ENCODE assay signal across 25 cellular contexts in the genomic region with DNA sequence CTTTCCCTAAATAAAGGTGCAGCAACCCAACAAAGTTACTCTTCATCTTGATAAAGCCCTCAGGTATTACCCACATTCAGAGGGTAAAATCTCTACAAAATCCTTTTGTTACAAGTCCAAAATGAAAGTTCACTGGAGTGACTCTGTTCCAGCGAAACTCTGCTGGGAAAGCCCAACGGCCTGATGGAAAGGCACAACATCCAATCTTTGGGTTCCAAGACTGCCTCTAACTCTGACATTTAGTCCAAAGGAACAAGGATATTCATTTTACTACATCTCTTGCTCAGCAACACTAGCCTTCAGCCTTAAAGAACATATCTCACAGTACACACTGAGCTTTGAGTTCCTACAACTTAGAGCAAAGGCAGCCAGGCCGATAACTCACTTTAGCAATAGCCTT. TPM values are rescaled to one million over a fixed set of nuclear protein-coding genes. Genes with fewer than 3 reads are reported as not detected.
DNase-seq lines count a peak whose midpoint lies in the region; TF ChIP-seq lines count a peak whose summit lies in the region.
"Had no signal": no experiment of that assay in that cellular context is flagged by ENCODE, and none has a peak within 500 bp of the region (broad histone marks: within the 10 kb centered on the region; RNA-seq: fewer than 3 reads in every experiment).

No MANE protein-coding gene starts in this region.

- intact Hi-C loops in adrenal gland (cut with DNase I), result no loop called here
- intact Hi-C loops in ascending aorta (cut with DNase I), result loop anchor here (5.0 kb wide), 1 partner anchor 83 kb away; no protein-coding TSS in a partner anchor

- no peak overlapping the region for H3K27ac ChIP-seq in H9 (ENCODE audit: insufficient read length, low read depth, low read length)
- H3K27ac ChIP-seq in adrenal gland, result peak overlapping the region; percentile 62 to 89 (median 80)
- H3K27ac ChIP-seq in mesenchymal stem cell (ENCODE audit: low read length, poor library complexity, severe bottlenecking), result no peak overlapping the region
- H3K27ac ChIP-seq in subcutaneous abdominal adipose tissue (ENCODE audit: low read depth, low read length), result peak overlapping the region; percentile 95
- peak overlapping the region in 1 of 2 donors; percentile 76 for H3K27ac ChIP-seq in ascending aorta
- H3K27ac ChIP-seq: RWPE1 had no signal

- no peak overlapping the region for H2BK20ac ChIP-seq in H9 (ENCODE audit: low read depth, low read length, poor library complexity, severe bottlenecking)

- H3K4me3 ChIP-seq in adrenal gland, result no peak overlapping the region
- H3K4me3 ChIP-seq in mesenchymal stem cell (ENCODE audit: insufficient read depth in 1 of 2, low read depth in 1 of 2, low read length in 2 of 2), result no peak overlapping the region
- peak overlapping the region in 1 of 5 donors; percentile 1 for H3K4me3 ChIP-seq in subcutaneous abdominal adipose tissue (ENCODE audit: low read depth in 1 of 5, low read length in 5 of 5)
- no peak overlapping the region for H3K4me3 ChIP-seq in ascending aorta
- H3K4me3 ChIP-seq: spleen had no signal

- H2AK5ac ChIP-seq in H9 (ENCODE audit: insufficient read length, low read length) (no peak overlapping the region), mesenchymal stem cell (ENCODE audit: low read length, severe bottlenecking) (no peak overlapping the region)

- no peak overlapping the region for H2AFZ ChIP-seq in H9 (ENCODE audit: low read length)
- H2AFZ ChIP-seq in mesenchymal stem cell (ENCODE audit: low read depth, low read length), result no peak overlapping the region

- no peaks in the 10 kb centered on the region for H3K36me3 Mint-ChIP-seq in H9 (ENCODE audit: insufficient read depth in 1 of 3, low read depth in 3 of 3)
- H3K36me3 Mint-ChIP-seq: memory B cell had no signal

- no peak overlapping the region for H3K4me3 Mint-ChIP-seq in H9
- H3K4me3 Mint-ChIP-seq: activated B cell treated with CpG ODN at 0.5 μM for 24 hours; activated CD8-positive, alpha-beta memory T cell treated with anti-CD3 and anti-CD28 coated beads, Interleukin-2, amount 10 ng/mL, durations not matched to agents 7 days and 5 days; brain; memory B cell had no signal

- H2BK120ac ChIP-seq in H9 (ENCODE audit: low read depth, low read length, poor library complexity, severe bottlenecking) (no peak overlapping the region), mesenchymal stem cell (ENCODE audit: low read depth, low read length) (no peak overlapping the region)

- no peak for TF ChIP-seq POLR2A in adrenal gland (IDR thresholded peaks at IDR 0.05)

- no peaks in the 10 kb centered on the region for H3K27me3 Mint-ChIP-seq in H9 (ENCODE audit: low read depth)
- H3K27me3 Mint-ChIP-seq: activated B cell treated with CpG ODN at 0.5 μM for 24 hours; activated CD8-positive, alpha-beta memory T cell treated with anti-CD3 and anti-CD28 coated beads, Interleukin-2, amount 10 ng/mL, durations not matched to agents 7 days and 5 days had no signal

- no peaks in the 10 kb centered on the region for H4K20me1 ChIP-seq in H9 (ENCODE audit: control insufficient read depth, insufficient read depth, insufficient read length)

- H2BK15ac ChIP-seq in H9 (ENCODE audit: low read depth, low read length) (no peak overlapping the region), mesenchymal stem cell (ENCODE audit: low read depth, poor library complexity, severe bottlenecking) (no peak overlapping the region)

- H3K4me1 ChIP-seq in H9 (ENCODE audit: insufficient read depth, low read length) (no peaks in the 10 kb centered on the region), adrenal gland (replicated peaks in 1 of 2) (peaks cover 32 to 72% of the 10 kb centered on the region in 2 donors), mesenchymal stem cell (ENCODE audit: control insufficient read depth, insufficient read depth, low read depth, low read length) (peaks cover 1% of the 10 kb centered on the region), subcutaneous abdominal adipose tissue (ENCODE audit: control insufficient read depth in 5 of 5, insufficient read depth in 5 of 5, low read length in 5 of 5) (peaks cover 7 to 35% (median 24%) of the 10 kb centered on the region in 5 donors), ascending aorta (peaks cover 9 to 22% of the 10 kb centered on the region in 2 donors)
- H3K4me1 ChIP-seq: Caco-2 had no signal

- no peaks in the 10 kb centered on the region for H3K9me3 Mint-ChIP-seq in H9
- H3K9me3 Mint-ChIP-seq: activated B cell treated with CpG ODN at 0.5 μM for 24 hours, memory B cell had no signal

- H3K27ac Mint-ChIP-seq in H9, result no peak overlapping the region; a peak in 1 of 7 replicates
- H3K27ac Mint-ChIP-seq: activated B cell treated with CpG ODN at 0.5 μM for 24 hours; activated CD8-positive, alpha-beta memory T cell treated with anti-CD3 and anti-CD28 coated beads, Interleukin-2, amount 10 ng/mL, durations not matched to agents 7 days and 5 days; memory B cell had no signal

- no peak overlapping the region for H2BK5ac ChIP-seq in H9 (ENCODE audit: insufficient read length, low read length)
- H2BK5ac ChIP-seq in mesenchymal stem cell (ENCODE audit: low read depth, low read length, poor library complexity, severe bottlenecking), result no peak overlapping the region

- no peak overlapping the region for H4K5ac ChIP-seq in H9 (ENCODE audit: insufficient read length, low read depth, low read length)

- no peaks in the 10 kb centered on the region for H3K27me3 ChIP-seq in H9 (ENCODE audit: insufficient read depth, low read length)
- no peaks in the 10 kb centered on the region for H3K27me3 ChIP-seq in adrenal gland
- H3K27me3 ChIP-seq in mesenchymal stem cell (ENCODE audit: control insufficient read depth in 1 of 2, insufficient read depth in 1 of 2, low read length in 2 of 2), result no peaks in the 10 kb centered on the region
- H3K27me3 ChIP-seq in subcutaneous abdominal adipose tissue (ENCODE audit: control insufficient read depth in 5 of 5, insufficient read depth in 4 of 5, low read length in 5 of 5), result no peaks in the 10 kb centered on the region
- no peaks in the 10 kb centered on the region for H3K27me3 ChIP-seq in ascending aorta
- H3K27me3 ChIP-seq: spleen had no signal

- H3K56ac ChIP-seq in H9 (ENCODE audit: insufficient read length, low read depth, low read length), result peak overlapping the region; percentile 62

- H3K18ac ChIP-seq in H9 (ENCODE audit: insufficient read length, low read depth, low read length) (no peak overlapping the region), mesenchymal stem cell (ENCODE audit: low read depth in 1 of 2, low read length in 2 of 2) (peak overlapping the region in 1 of 2 experiments; percentile 12)

- H4K91ac ChIP-seq in H9 (ENCODE audit: insufficient read length, low read depth, low read length) (no peak overlapping the region), mesenchymal stem cell (ENCODE audit: low read length) (no peak overlapping the region)

- H3K9ac ChIP-seq in H9 (ENCODE audit: extremely low read depth, insufficient read length, low read length) (no peak overlapping the region), mesenchymal stem cell (ENCODE audit: low read length) (peak overlapping the region; percentile 72), subcutaneous abdominal adipose tissue (ENCODE audit: low read length in 5 of 5) (no peak overlapping the region)

- H2BK12ac ChIP-seq in H9 (ENCODE audit: insufficient read length, low read depth, low read length), result no peak overlapping the region
- no peak overlapping the region for H2BK12ac ChIP-seq in mesenchymal stem cell (ENCODE audit: low read length in 2 of 2)

- no peak overlapping the region for H3K4me2 ChIP-seq in H9 (ENCODE audit: insufficient read depth, insufficient read length, low read length)
- H3K4me2 ChIP-seq in mesenchymal stem cell (ENCODE audit: low read length, poor library complexity, severe bottlenecking), result no peak overlapping the region

- peaks cover 6% of the 10 kb centered on the region in 2 experiments for H3K4me1 Mint-ChIP-seq in H9
- H3K4me1 Mint-ChIP-seq: activated B cell treated with CpG ODN at 0.5 μM for 24 hours, memory B cell had no signal

- H3K4ac ChIP-seq in H9 (ENCODE audit: low read depth, low read length) (no peak overlapping the region), mesenchymal stem cell (ENCODE audit: low read depth in 1 of 2, low read length in 2 of 2) (no peak overlapping the region)

- WGBS in H9 (ENCODE audit: extremely low coverage, insufficient read length, low lambda C conversion rate), result no CpG with 5 or more reads among the region's 3 CpGs
- 75 to 88% (median 85%) methylated on average over 3 of the region's 3 CpGs for WGBS in adrenal gland, 4 donors
- WGBS in mesenchymal stem cell, result 95% methylated on average over 3 of the region's 3 CpGs

- no peak overlapping the region for H3T11ph ChIP-seq in H9 (ENCODE audit: low read length)

- no peaks in the 10 kb centered on the region for H3K9me3 ChIP-seq in H9 (ENCODE audit: control insufficient read depth, low read depth, low read length)
- no peaks in the 10 kb centered on the region for H3K9me3 ChIP-seq in adrenal gland (replicated peaks in 1 of 3)
- H3K9me3 ChIP-seq in mesenchymal stem cell (ENCODE audit: control insufficient read depth, low read length), result no peaks in the 10 kb centered on the region
- peaks cover 0 to 5% (median 0%) of the 10 kb centered on the region in 5 donors for H3K9me3 ChIP-seq in subcutaneous abdominal adipose tissue (ENCODE audit: control insufficient read depth in 5 of 5, low read length in 5 of 5)
- peaks cover 0 to 8% of the 10 kb centered on the region in 2 donors for H3K9me3 ChIP-seq in ascending aorta
- H3K9me3 ChIP-seq: Caco-2, spleen had no signal

- H3K14ac ChIP-seq in H9 (ENCODE audit: insufficient read depth, low read length), result no peak overlapping the region
- H3K14ac ChIP-seq in mesenchymal stem cell (ENCODE audit: low read length in 2 of 2), result no peak overlapping the region

- H3K79me1 ChIP-seq in H9 (ENCODE audit: insufficient read depth, low read depth, low read length, poor library complexity, severe bottlenecking), result no peaks in the 10 kb centered on the region
- peaks cover 24% of the 10 kb centered on the region for H3K79me1 ChIP-seq in mesenchymal stem cell (replicated peaks; ENCODE audit: low read length, poor library complexity, severe bottlenecking)

- no peaks in the 10 kb centered on the region for H3K23me2 ChIP-seq in H9 (ENCODE audit: insufficient read length, low read depth, low read length, poor library complexity, severe bottlenecking)

- TF ChIP-seq CTCF in H9 (conservative IDR thresholded peaks at IDR 0.05) (no peak), adrenal gland (IDR thresholded peaks at IDR 0.05) (no peak), ascending aorta (IDR thresholded peaks at IDR 0.05) (no peak)

- H3K36me3 ChIP-seq in adrenal gland (replicated peaks in 1 of 2) (no peaks in the 10 kb centered on the region), mesenchymal stem cell (ENCODE audit: control insufficient read depth in 1 of 2, insufficient read depth in 2 of 2, low read depth in 1 of 2, low read length in 2 of 2) (peaks cover 0 to 48% of the 10 kb centered on the region in 2 experiments), subcutaneous abdominal adipose tissue (ENCODE audit: control insufficient read depth in 5 of 5, insufficient read depth in 5 of 5, low read length in 5 of 5) (no peaks in the 10 kb centered on the region), ascending aorta (no peaks in the 10 kb centered on the region)
- H3K36me3 ChIP-seq: spleen had no signal

- H3K23ac ChIP-seq in H9 (ENCODE audit: insufficient read length, low read depth, low read length) (no peak overlapping the region), mesenchymal stem cell (ENCODE audit: low read length in 2 of 2) (no peak overlapping the region)

- DNase-seq in H9 (no peak), adrenal gland (no peak), mesenchymal stem cell (no peak), ascending aorta (ENCODE audit: low spot score in 2 of 2) (no peak), kidney tubule cell (ENCODE audit: low spot score) (no peak)
- no peak for DNase-seq in stimulated activated CD4-positive, alpha-beta T cell treated with anti-CD3 and anti-CD28 coated beads, Interleukin-1b, Interleukin-23, amount 100 ng/mL, for 48 hours
- DNase-seq: activated B cell treated with CpG ODN at 0.5 μM for 24 hours; activated CD4-positive, alpha-beta T cell treated with anti-CD3 and anti-CD28 coated beads, Interleukin-2, amount 50 U/mL, for 1 hour; activated CD8-positive, alpha-beta memory T cell treated with anti-CD3 and anti-CD28 coated beads, Interleukin-2, amount 10 ng/mL, durations not matched to agents 7 days and 5 days; activated naive CD4-positive, alpha-beta T cell treated with Interleukin-2 at 50 U/mL for 16 hours; C1 segment of cervical spinal cord; Caco-2; DND-41; head of caudate nucleus; kidney glomerular epithelial cell; NCI-H1436; NCI-H2107; NCI-H82; spleen; stimulated activated CD4-positive, alpha-beta T cell treated with anti-CD3 and anti-CD28 coated beads, Interleukin-2, amount 100 ng/mL, for 48 hours; T-helper 1 cell had no signal

- H3K79me2 ChIP-seq in H9 (ENCODE audit: insufficient read depth, low read length), result no peaks in the 10 kb centered on the region

- H4K8ac ChIP-seq in H9 (replicated peaks; ENCODE audit: insufficient read length, low read depth, low read length) (peak overlapping the region; percentile 67), mesenchymal stem cell (ENCODE audit: low read length) (no peak overlapping the region)

RNA-seq across cellular contexts. Expression of gene TGFBR3, which starts 42.1 kb away (rescaled TPM):
- total RNA-seq in H9 (2021), result 2.4 and 3.6 TPM in 2 replicates
- total RNA-seq in adrenal gland, result 100 to 1,000 TPM in 7 of 8 donors, 10 to 100 TPM in 1; 95.5 to 340 (median 157) TPM
- 100 to 1,000 TPM in 1 of 3 donors, 10 to 100 TPM in 2; 13.9 to 141 (median 19.0) TPM for polyA plus RNA-seq in adrenal gland
- 10.0 TPM for polyA plus RNA-seq in mesenchymal stem cell (2013, experiment 1 of 2)
- 10.3 TPM for polyA plus RNA-seq in mesenchymal stem cell (2013, experiment 2 of 2)
- total RNA-seq in ascending aorta, result 127 TPM

Comparison
In these comparisons a context has a peak if more than half of its experiments do, and no peak if none do; other contexts are left out.
1. H3K27ac ChIP-seq: peak in adrenal gland (5 of 5) and subcutaneous abdominal adipose tissue (single experiment); none in H9 (single experiment) and mesenchymal stem cell (single experiment).
2. RNA of gene TGFBR3, which starts 42.1 kb away (total RNA-seq): 95.5 to 340 TPM in adrenal gland and 127 TPM in ascending aorta (single experiment); 2.4 to 3.6 TPM in H9; every median in the first group is over 10 times any median in the second.